Comparison of ENCODE assay signal across 15 cellular contexts in genomic region chr16:73304008-73304814, GRCh38.
"Had no signal": no experiment of that assay in that cellular context is flagged by ENCODE, and none has a peak within 500 bp of the region (broad histone marks: within the 10 kb centered on the region; RNA-seq: fewer than 3 reads in every experiment).

No MANE protein-coding gene starts in this region.

- H3K4me1 Mint-ChIP-seq: immature natural killer cell; natural killer cell; stimulated activated naive CD8-positive, alpha-beta T cell treated with anti-CD3 and anti-CD28 coated beads, Interleukin-15, amount 100 ng/mL, for 72 hours had no signal

- H3K9me3 Mint-ChIP-seq: activated T-helper 2 cell treated with anti-CD3 and anti-CD28 coated beads, Interferon-gamma antibody, Interleukin-2, Interleukin-4, amounts not matched to agents 10 μg/mL and 5 μg/mL and 100 μg/mL, durations not matched to agents 14 hours and 24 hours and 36 hours; dendritic cell treated with granulocyte-macrophage colony-stimulating factor and Interleukin-4, amounts not matched to agents 40 ng/mL and 50 ng/mL, for 4 days; immature natural killer cell; natural killer cell; stimulated activated naive CD8-positive, alpha-beta T cell treated with anti-CD3 and anti-CD28 coated beads, Interleukin-15, amount 100 ng/mL, for 72 hours had no signal

- H3K36me3 Mint-ChIP-seq: immature natural killer cell, natural killer cell had no signal

- H3K27me3 Mint-ChIP-seq: dendritic cell treated with granulocyte-macrophage colony-stimulating factor and Interleukin-4, amounts not matched to agents 40 ng/mL and 50 ng/mL, for 4 days; effector memory CD8-positive, alpha-beta T cell; stimulated activated naive CD8-positive, alpha-beta T cell treated with anti-CD3 and anti-CD28 coated beads, Interleukin-15, amount 100 ng/mL, for 72 hours had no signal

- H3K4me3 Mint-ChIP-seq: dendritic cell treated with granulocyte-macrophage colony-stimulating factor and Interleukin-4, amounts not matched to agents 40 ng/mL and 50 ng/mL, for 4 days; effector memory CD8-positive, alpha-beta T cell; immature natural killer cell; natural killer cell; stimulated activated naive CD8-positive, alpha-beta T cell treated with anti-CD3 and anti-CD28 coated beads, Interleukin-15, amount 100 ng/mL, for 72 hours had no signal

- DNase-seq: activated CD4-positive, alpha-beta T cell treated with anti-CD3 and anti-CD28 coated beads, Interleukin-2, amount 50 U/mL, for 1 hour; activated naive CD4-positive, alpha-beta T cell treated with anti-CD3 and anti-CD28 coated beads, Interleukin-2, amount 50 U/mL, for 16 hours; adrenal gland; central memory CD4-positive, alpha-beta T cell; effector memory CD8-positive, alpha-beta T cell; erythroblast; immature natural killer cell; left cardiac atrium; natural killer cell; ovary; stimulated activated CD4-positive, alpha-beta T cell treated with anti-CD3 and anti-CD28 coated beads, Interleukin-4, amount 100 ng/mL, for 4 hours; stimulated activated naive CD8-positive, alpha-beta T cell treated with anti-CD3 and anti-CD28 coated beads, Interleukin-15, amount 100 ng/mL, for 72 hours; T-helper 2 cell had no signal

- H3K27ac Mint-ChIP-seq: activated T-helper 2 cell treated with anti-CD3 and anti-CD28 coated beads, Interferon-gamma antibody, Interleukin-2, Interleukin-4, amounts not matched to agents 10 μg/mL and 5 μg/mL and 100 μg/mL, durations not matched to agents 14 hours and 24 hours and 36 hours; dendritic cell treated with granulocyte-macrophage colony-stimulating factor and Interleukin-4, amounts not matched to agents 40 ng/mL and 50 ng/mL, for 4 days; effector memory CD8-positive, alpha-beta T cell; immature natural killer cell; natural killer cell; stimulated activated naive CD8-positive, alpha-beta T cell treated with anti-CD3 and anti-CD28 coated beads, Interleukin-15, amount 100 ng/mL, for 72 hours had no signal
